ENCODE assay signal across 8 cellular contexts in genomic region chr4:173494013-173494970, GRCh38. TPM values are rescaled to one million over a fixed set of nuclear protein-coding genes. Genes with fewer than 3 reads are reported as not detected.
DNase-seq lines count a peak whose midpoint lies in the region; ATAC-seq and TF ChIP-seq lines count a peak whose summit lies in the region.

No MANE protein-coding gene starts in this region.

- H3K27ac Mint-ChIP-seq in activated naive CD4-positive, alpha-beta T cell treated with anti-CD3 and anti-CD28 coated beads, Interleukin-2, amount 50 U/mL, for 24 hours = no peak overlapping the region
- no peak overlapping the region for H3K27ac Mint-ChIP-seq in progenitor cell of endocrine pancreas

- H3K27me3 Mint-ChIP-seq in activated naive CD4-positive, alpha-beta T cell treated with anti-CD3 and anti-CD28 coated beads, Interleukin-2, amount 50 U/mL, for 24 hours = peaks cover 29% of the 10 kb centered on the region
- H3K27me3 Mint-ChIP-seq in progenitor cell of endocrine pancreas = peaks cover 67% of the 10 kb centered on the region

- ATAC-seq in GM19463 (IDR thresholded peaks at IDR 0.05; ENCODE audit: unreplicated experiment) = peak; percentile 95
- ATAC-seq in HG03520 (IDR thresholded peaks at IDR 0.05; ENCODE audit: unreplicated experiment) = peak; percentile 98

- peak overlapping the region; percentile 85 for H3K4me3 Mint-ChIP-seq in activated naive CD4-positive, alpha-beta T cell treated with anti-CD3 and anti-CD28 coated beads, Interleukin-2, amount 50 U/mL, for 24 hours
- peak overlapping the region; percentile 79 for H3K4me3 Mint-ChIP-seq in progenitor cell of endocrine pancreas (ENCODE audit: low read depth)

- H3K9me3 Mint-ChIP-seq in activated naive CD4-positive, alpha-beta T cell treated with anti-CD3 and anti-CD28 coated beads, Interleukin-2, amount 50 U/mL, for 24 hours = no peaks in the 10 kb centered on the region
- no peaks in the 10 kb centered on the region for H3K9me3 Mint-ChIP-seq in progenitor cell of endocrine pancreas (ENCODE audit: low read depth)

- H3K36me3 Mint-ChIP-seq in activated naive CD4-positive, alpha-beta T cell treated with anti-CD3 and anti-CD28 coated beads, Interleukin-2, amount 50 U/mL, for 24 hours = no peaks in the 10 kb centered on the region
- no peaks in the 10 kb centered on the region for H3K36me3 Mint-ChIP-seq in progenitor cell of endocrine pancreas (ENCODE audit: insufficient read depth)

- peak; percentile 84 for TF ChIP-seq CTCF in progenitor cell of endocrine pancreas (IDR thresholded peaks at IDR 0.05; ENCODE audit: unreplicated experiment)

- DNase-seq in DMS 273 (lab: John Stamatoyannopoulos, UW; ENCODE audit: unreplicated experiment) (peak; percentile 86), OCI-M1 (lab: John Stamatoyannopoulos, UW) (peak; percentile 86), head of caudate nucleus (peak; percentile 17 to 86 (median 59)), progenitor cell of endocrine pancreas (ENCODE audit: low spot score, unreplicated experiment) (no peak), NCI-H2227 (lab: John Stamatoyannopoulos, UW; ENCODE audit: unreplicated experiment) (no peak)

- peaks cover 7% of the 10 kb centered on the region for H3K4me1 Mint-ChIP-seq in activated naive CD4-positive, alpha-beta T cell treated with anti-CD3 and anti-CD28 coated beads, Interleukin-2, amount 50 U/mL, for 24 hours
- H3K4me1 Mint-ChIP-seq in progenitor cell of endocrine pancreas (ENCODE audit: low read depth) = peaks cover 4% of the 10 kb centered on the region

- intact Hi-C loops in head of caudate nucleus (cut with DNase I) = loop anchor here (5.0 kb wide), 1 partner anchor 77 kb away; no protein-coding TSS in a partner anchor

RNA-seq across cellular contexts. Expression of gene HAND2, which starts 35.7 kb away (rescaled TPM):
- 2.5 and 3.9 TPM in 2 replicates for total RNA-seq in progenitor cell of endocrine pancreas

Comparison
In these comparisons a context has a peak if more than half of its experiments do, and no peak if none do; other contexts are left out.
1. DNase-seq: peak in DMS 273 (single experiment), OCI-M1 (single experiment) and head of caudate nucleus (42 of 42); none in progenitor cell of endocrine pancreas (single experiment) and NCI-H2227 (single experiment).